Comparison of ENCODE assay signal across 1 cellular context in the genomic region with DNA sequence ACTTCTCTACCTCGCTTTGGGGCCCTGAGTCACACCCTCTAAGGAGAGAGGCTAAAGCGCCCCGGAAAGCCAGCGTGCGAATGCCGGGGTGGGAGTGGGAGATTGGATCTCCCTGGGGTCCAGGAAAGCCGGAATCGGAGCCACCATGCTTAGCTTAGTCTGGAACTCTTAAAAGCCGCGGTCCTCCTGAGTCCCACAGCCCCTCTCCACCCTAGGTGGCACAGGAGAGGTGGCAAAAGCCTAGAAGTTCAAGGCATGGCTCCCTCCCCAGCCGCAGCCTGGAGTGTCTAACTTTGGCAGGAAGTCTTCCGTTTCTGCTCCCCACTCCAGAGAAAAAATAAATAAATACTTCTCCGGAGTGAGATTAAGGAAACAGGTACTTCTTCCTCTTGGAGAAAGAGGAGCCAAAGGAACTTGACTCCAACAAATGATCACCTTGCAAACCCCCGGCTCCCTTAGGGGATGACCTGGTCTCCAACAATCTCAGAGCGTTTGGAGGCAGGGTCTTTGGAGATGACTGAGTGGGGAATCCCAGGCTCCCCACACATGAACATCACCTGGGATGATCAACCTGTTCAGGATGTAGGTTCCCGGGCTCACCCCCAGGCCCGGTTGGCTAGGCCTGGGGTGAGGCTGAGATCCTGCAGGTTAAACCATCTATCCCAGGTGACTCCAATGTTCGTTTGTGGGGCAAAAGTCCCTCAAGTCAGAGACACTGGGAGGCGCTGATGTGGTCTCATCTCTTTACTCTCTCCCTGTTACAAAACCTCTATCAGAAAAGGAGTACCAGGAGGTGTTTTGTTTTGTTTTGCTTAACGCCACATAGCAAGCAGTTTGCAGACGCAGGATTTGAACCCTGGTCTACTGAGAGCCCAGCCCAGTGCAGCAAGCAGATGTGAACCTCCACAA.
TF ChIP-seq lines count a peak whose summit lies in the region.

No MANE protein-coding gene starts in this region.

TF ChIP-seq in WTC11, 78 proteins besides CTCF, POLR2A, EP300 and RAD21 (continued from another document):
- TF ChIP-seq, protein P1, sequence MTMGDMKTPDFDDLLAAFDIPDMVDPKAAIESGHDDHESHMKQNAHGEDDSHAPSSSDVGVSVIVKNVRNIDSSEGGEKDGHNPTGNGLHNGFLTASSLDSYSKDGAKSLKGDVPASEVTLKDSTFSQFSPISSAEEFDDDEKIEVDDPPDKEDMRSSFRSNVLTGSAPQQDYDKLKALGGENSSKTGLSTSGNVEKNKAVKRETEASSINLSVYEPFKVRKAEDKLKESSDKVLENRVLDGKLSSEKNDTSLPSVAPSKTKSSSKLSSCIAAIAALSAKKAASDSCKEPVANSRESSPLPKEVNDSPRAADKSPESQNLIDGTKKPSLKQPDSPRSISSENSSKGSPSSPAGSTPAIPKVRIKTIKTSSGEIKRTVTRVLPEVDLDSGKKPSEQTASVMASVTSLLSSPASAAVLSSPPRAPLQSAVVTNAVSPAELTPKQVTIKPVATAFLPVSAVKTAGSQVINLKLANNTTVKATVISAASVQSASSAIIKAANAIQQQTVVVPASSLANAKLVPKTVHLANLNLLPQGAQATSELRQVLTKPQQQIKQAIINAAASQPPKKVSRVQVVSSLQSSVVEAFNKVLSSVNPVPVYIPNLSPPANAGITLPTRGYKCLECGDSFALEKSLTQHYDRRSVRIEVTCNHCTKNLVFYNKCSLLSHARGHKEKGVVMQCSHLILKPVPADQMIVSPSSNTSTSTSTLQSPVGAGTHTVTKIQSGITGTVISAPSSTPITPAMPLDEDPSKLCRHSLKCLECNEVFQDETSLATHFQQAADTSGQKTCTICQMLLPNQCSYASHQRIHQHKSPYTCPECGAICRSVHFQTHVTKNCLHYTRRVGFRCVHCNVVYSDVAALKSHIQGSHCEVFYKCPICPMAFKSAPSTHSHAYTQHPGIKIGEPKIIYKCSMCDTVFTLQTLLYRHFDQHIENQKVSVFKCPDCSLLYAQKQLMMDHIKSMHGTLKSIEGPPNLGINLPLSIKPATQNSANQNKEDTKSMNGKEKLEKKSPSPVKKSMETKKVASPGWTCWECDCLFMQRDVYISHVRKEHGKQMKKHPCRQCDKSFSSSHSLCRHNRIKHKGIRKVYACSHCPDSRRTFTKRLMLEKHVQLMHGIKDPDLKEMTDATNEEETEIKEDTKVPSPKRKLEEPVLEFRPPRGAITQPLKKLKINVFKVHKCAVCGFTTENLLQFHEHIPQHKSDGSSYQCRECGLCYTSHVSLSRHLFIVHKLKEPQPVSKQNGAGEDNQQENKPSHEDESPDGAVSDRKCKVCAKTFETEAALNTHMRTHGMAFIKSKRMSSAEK (CRISPR knock-in tag; IDR thresholded peaks at IDR 0.05; ENCODE audit: borderline replicate concordance) = no peak
- TF ChIP-seq MLX (CRISPR knock-in tag; IDR thresholded peaks at IDR 0.05) (no peak), SMAD3 (CRISPR knock-in tag; IDR thresholded peaks at IDR 0.05; ENCODE audit: borderline replicate concordance) (no peak), JAZF1 (CRISPR knock-in tag; IDR thresholded peaks at IDR 0.05) (no peak), ZNF232 (CRISPR knock-in tag; IDR thresholded peaks at IDR 0.05) (no peak), PREB (CRISPR knock-in tag; IDR thresholded peaks at IDR 0.05; ENCODE audit: borderline replicate concordance) (no peak), ZBTB21 (CRISPR knock-in tag; IDR thresholded peaks at IDR 0.05; ENCODE audit: borderline replicate concordance) (no peak), TEAD1 (CRISPR knock-in tag; IDR thresholded peaks at IDR 0.05) (no peak)
TF ChIP-seq in WTC11: peak in this region for 0.
